Comparison of ENCODE assay signal across 25 cellular contexts in genomic region chr15:91384189-91384720, GRCh38.
DNase-seq lines count a peak whose midpoint lies in the region; ATAC-seq and TF ChIP-seq lines count a peak whose summit lies in the region.
"Had no signal": no experiment of that assay in that cellular context is flagged by ENCODE, and none has a peak within 500 bp of the region (broad histone marks: within the 10 kb centered on the region; RNA-seq: fewer than 3 reads in every experiment).

No MANE protein-coding gene starts in this region.

- H3K4me1 ChIP-seq in upper lobe of right lung, result no peaks in the 10 kb centered on the region

- H3K36me3 ChIP-seq in upper lobe of right lung, result no peaks in the 10 kb centered on the region

- no peak for ATAC-seq in activated naive CD8-positive, alpha-beta T cell treated with anti-CD3 and anti-CD28 coated beads, Interleukin-2, amount 10 ng/mL, durations not matched to agents 7 days and 5 days (ENCODE audit: low read depth)
- ATAC-seq in left lobe of liver (peak; percentile 29), upper lobe of right lung (peak; percentile 58)
- ATAC-seq: HCT116, T-cell had no signal

- no peak overlapping the region for H3K4me3 Mint-ChIP-seq in activated naive CD8-positive, alpha-beta T cell treated with anti-CD3 and anti-CD28 coated beads, Interleukin-2, amount 10 ng/mL, durations not matched to agents 7 days and 5 days
- H3K4me3 Mint-ChIP-seq in activated naive CD8-positive, alpha-beta T cell treated with anti-CD3 and anti-CD28 coated beads for 36 hours, result no peak overlapping the region
- H3K4me3 Mint-ChIP-seq in activated CD4-positive, alpha-beta T cell treated with anti-CD3 and anti-CD28 coated beads, Interleukin-2, amount 10 ng/mL, durations not matched to agents 24 days and 14 days, result no peak overlapping the region
- H3K4me3 Mint-ChIP-seq: B cell; CD4-positive, CD25-positive, alpha-beta regulatory T cell; IgD-negative memory B cell; T-cell had no signal

- no peak overlapping the region for H3K27ac ChIP-seq in upper lobe of right lung
- H3K27ac ChIP-seq: SK-N-MC had no signal

- peaks cover 9% of the 10 kb centered on the region for H3K4me1 Mint-ChIP-seq in activated naive CD8-positive, alpha-beta T cell treated with anti-CD3 and anti-CD28 coated beads, Interleukin-2, amount 10 ng/mL, durations not matched to agents 7 days and 5 days
- H3K4me1 Mint-ChIP-seq in activated naive CD8-positive, alpha-beta T cell treated with anti-CD3 and anti-CD28 coated beads for 36 hours, result peaks cover 6% of the 10 kb centered on the region
- no peaks in the 10 kb centered on the region for H3K4me1 Mint-ChIP-seq in activated CD4-positive, alpha-beta T cell treated with anti-CD3 and anti-CD28 coated beads, Interleukin-2, amount 10 ng/mL, durations not matched to agents 24 days and 14 days
- H3K4me1 Mint-ChIP-seq: B cell, IgD-negative memory B cell had no signal

- no peak for DNase-seq in activated naive CD8-positive, alpha-beta T cell treated with anti-CD3 and anti-CD28 coated beads, Interleukin-2, amount 10 ng/mL, durations not matched to agents 7 days and 5 days
- DNase-seq in activated naive CD8-positive, alpha-beta T cell treated with anti-CD3 and anti-CD28 coated beads for 36 hours, result no peak
- DNase-seq in MV-4-11 (lab: John Stamatoyannopoulos, UW) (peak; percentile 46), left lobe of liver (ENCODE audit: low spot score) (no peak), upper lobe of right lung (no peak), NAMALWA (ENCODE audit: low spot score) (no peak), NCI-H446 (lab: John Stamatoyannopoulos, UW) (no peak)
- DNase-seq in activated CD4-positive, alpha-beta T cell treated with anti-CD3 and anti-CD28 coated beads, Interleukin-2, amount 10 ng/mL, durations not matched to agents 24 days and 14 days, result no peak
- DNase-seq: CD4-positive, CD25-positive, alpha-beta regulatory T cell; DMS79 treated with DMSO at 0.1 percent for 48 hours; GOT3; MM.1S; NCI-H1417; NCI-H1694 treated with DMSO at 0.1 percent for 48 hours; NCI-H2081 treated with DMSO at 0.1 percent for 48 hours; NCI-H2171 treated with DMSO at 0.1 percent for 48 hours; NCI-H526; PC-9; RPMI8226; SHP77 treated with DMSO at 0.1 percent for 48 hours; T-cell had no signal

- H3K27ac Mint-ChIP-seq in activated naive CD8-positive, alpha-beta T cell treated with anti-CD3 and anti-CD28 coated beads, Interleukin-2, amount 10 ng/mL, durations not matched to agents 7 days and 5 days, result peak overlapping the region; percentile 7
- H3K27ac Mint-ChIP-seq in activated naive CD8-positive, alpha-beta T cell treated with anti-CD3 and anti-CD28 coated beads for 36 hours, result no peak overlapping the region
- H3K27ac Mint-ChIP-seq in activated CD4-positive, alpha-beta T cell treated with anti-CD3 and anti-CD28 coated beads, Interleukin-2, amount 10 ng/mL, durations not matched to agents 24 days and 14 days, result no peak overlapping the region
- H3K27ac Mint-ChIP-seq: B cell; CD4-positive, CD25-positive, alpha-beta regulatory T cell; IgD-negative memory B cell; T-cell had no signal

- no peaks in the 10 kb centered on the region for H3K9me3 ChIP-seq in upper lobe of right lung

- POLR2A ChIA-PET in activated naive CD8-positive, alpha-beta T cell treated with anti-CD3 and anti-CD28 coated beads, Interleukin-2, amount 10 ng/mL, durations not matched to agents 7 days and 5 days (lab: Charles Lee), result no interaction called here

- peaks cover 16% of the 10 kb centered on the region for H3K27me3 Mint-ChIP-seq in activated naive CD8-positive, alpha-beta T cell treated with anti-CD3 and anti-CD28 coated beads, Interleukin-2, amount 10 ng/mL, durations not matched to agents 7 days and 5 days
- H3K27me3 Mint-ChIP-seq in activated naive CD8-positive, alpha-beta T cell treated with anti-CD3 and anti-CD28 coated beads for 36 hours, result no peaks in the 10 kb centered on the region
- H3K27me3 Mint-ChIP-seq in activated CD4-positive, alpha-beta T cell treated with anti-CD3 and anti-CD28 coated beads, Interleukin-2, amount 10 ng/mL, durations not matched to agents 24 days and 14 days, result peaks cover 13% of the 10 kb centered on the region
- H3K27me3 Mint-ChIP-seq: B cell, IgD-negative memory B cell, T-cell had no signal

- H3K36me3 Mint-ChIP-seq in activated naive CD8-positive, alpha-beta T cell treated with anti-CD3 and anti-CD28 coated beads, Interleukin-2, amount 10 ng/mL, durations not matched to agents 7 days and 5 days, result peaks cover 36% of the 10 kb centered on the region
- H3K36me3 Mint-ChIP-seq in activated naive CD8-positive, alpha-beta T cell treated with anti-CD3 and anti-CD28 coated beads for 36 hours, result no peaks in the 10 kb centered on the region
- H3K36me3 Mint-ChIP-seq in activated CD4-positive, alpha-beta T cell treated with anti-CD3 and anti-CD28 coated beads, Interleukin-2, amount 10 ng/mL, durations not matched to agents 24 days and 14 days (ENCODE audit: low read depth), result no peaks in the 10 kb centered on the region
- H3K36me3 Mint-ChIP-seq: CD4-positive, CD25-positive, alpha-beta regulatory T cell; IgD-negative memory B cell; T-cell had no signal

- TF ChIP-seq CTCF in upper lobe of right lung (IDR thresholded peaks at IDR 0.05), result no peak

- no peaks in the 10 kb centered on the region for H3K27me3 ChIP-seq in upper lobe of right lung

- intact Hi-C loops in upper lobe of right lung (cut with DNase I), result no loop called here
- intact Hi-C loops in activated CD4-positive, alpha-beta T cell treated with anti-CD3 and anti-CD28 coated beads, Interleukin-2, amount 10 ng/mL, durations not matched to agents 24 days and 14 days (cut with micrococcal nuclease), result no loop called here

- no peak overlapping the region for H3K4me3 ChIP-seq in upper lobe of right lung
- H3K4me3 ChIP-seq: PC-9, SK-N-MC had no signal

- peaks cover 22% of the 10 kb centered on the region for H3K9me3 Mint-ChIP-seq in activated naive CD8-positive, alpha-beta T cell treated with anti-CD3 and anti-CD28 coated beads, Interleukin-2, amount 10 ng/mL, durations not matched to agents 7 days and 5 days
- peaks cover 3% of the 10 kb centered on the region for H3K9me3 Mint-ChIP-seq in activated naive CD8-positive, alpha-beta T cell treated with anti-CD3 and anti-CD28 coated beads for 36 hours
- no peaks in the 10 kb centered on the region for H3K9me3 Mint-ChIP-seq in activated CD4-positive, alpha-beta T cell treated with anti-CD3 and anti-CD28 coated beads, Interleukin-2, amount 10 ng/mL, durations not matched to agents 24 days and 14 days
